Comparison of ENCODE assay signal across 20 cellular contexts in genomic region chr1:18021242-18021641, GRCh38.
"Had no signal": no experiment of that assay in that cellular context is flagged by ENCODE, and none has a peak within 500 bp of the region (broad histone marks: within the 10 kb centered on the region; RNA-seq: fewer than 3 reads in every experiment).

No MANE protein-coding gene starts in this region.

- H3K9me3 ChIP-seq: ascending aorta, body of pancreas had no signal

- H3K27me3 ChIP-seq: ascending aorta, body of pancreas had no signal

- H3K4me3 ChIP-seq: ascending aorta, body of pancreas had no signal

- DNase-seq: activated CD4-positive, alpha-beta T cell treated with anti-CD3 and anti-CD28 coated beads for 48 hours; activated CD4-positive, alpha-beta T cell treated with anti-CD3 and anti-CD28 coated beads, Interleukin-2, amount 50 U/mL, for 4 hours; activated CD8-positive, alpha-beta memory T cell treated with anti-CD3 and anti-CD28 coated beads, Interleukin-2, amount 50 U/mL, for 48 hours; activated CD8-positive, alpha-beta T cell treated with anti-CD3 and anti-CD28 coated beads, Interleukin-2, amount 10 ng/mL, durations not matched to agents 7 days and 5 days; activated naive CD4-positive, alpha-beta T cell; activated T-cell treated with anti-CD3 and anti-CD28 coated beads, Interleukin-2, amount 50 U/mL, for 1 hour; amniotic stem cell; body of pancreas; KG1; NCI-H1092; NCI-H1417; NCI-H1930; NCI-H2107; NCI-H2171 treated with DMSO at 0.1 percent for 48 hours; NCI-H226; NCI-H526 treated with DMSO at 0.1 percent for 48 hours; NCI-H82; PC-3; SHP77 treated with DMSO at 0.1 percent for 48 hours had no signal

- H3K36me3 ChIP-seq: ascending aorta had no signal

- H3K4me1 ChIP-seq: ascending aorta, body of pancreas had no signal

- H3K27ac ChIP-seq: ascending aorta, body of pancreas had no signal
